ENCODE assay signal across 19 cellular contexts in the genomic region with DNA sequence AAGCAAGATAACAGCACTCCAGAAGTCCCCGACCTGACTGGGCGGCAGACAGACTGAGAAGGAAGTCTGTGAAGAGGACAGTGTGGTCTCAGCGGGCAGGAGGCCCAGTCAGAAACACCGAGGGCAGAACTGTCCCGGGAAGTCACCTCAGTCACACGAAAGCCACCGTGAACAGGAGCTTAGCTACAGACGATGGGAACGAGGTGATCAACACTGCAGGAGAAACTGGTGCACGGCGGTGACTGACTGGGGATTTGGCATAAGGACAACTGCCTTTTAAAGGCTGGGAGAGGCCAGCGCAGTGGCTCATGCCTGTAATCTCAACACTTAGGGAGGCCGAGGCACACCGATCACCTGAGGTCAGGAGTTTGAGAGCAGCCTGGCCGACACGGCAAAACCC.
DNase-seq lines count a peak whose midpoint lies in the region; FAIRE-seq and TF ChIP-seq lines count a peak whose summit lies in the region.
"Had no signal": no experiment of that assay in that cellular context is flagged by ENCODE, and none has a peak within 500 bp of the region (broad histone marks: within the 10 kb centered on the region; RNA-seq: fewer than 3 reads in every experiment).

No MANE protein-coding gene starts in this region.

- no peaks in the 10 kb centered on the region for H3K79me1 ChIP-seq in H1 (ENCODE audit: low read depth, low read length)

- CTCF ChIA-PET in H1 (lab: Charles Lee; ENCODE audit: partially characterized antibody) = no interaction called here

- peaks cover 0 to 1% of the 10 kb centered on the region in 2 experiments for H4K20me1 ChIP-seq in H1 (replicated peaks in 1 of 2; ENCODE audit: control insufficient read depth in 1 of 2, insufficient read depth in 2 of 2, low read length in 2 of 2)

- no peak overlapping the region for H4K5ac ChIP-seq in H1 (ENCODE audit: insufficient read length, low read depth, low read length)

- H3K27me3 ChIP-seq in WERI-Rb-1 (ENCODE audit: insufficient read depth, low read depth, severe bottlenecking) (no peaks in the 10 kb centered on the region), H1 (replicated peaks in 1 of 4; ENCODE audit: control insufficient read depth in 3 of 4, extremely low read depth in 1 of 4, insufficient read depth in 3 of 4, low read length in 3 of 4) (no peaks in the 10 kb centered on the region), sigmoid colon (no peaks in the 10 kb centered on the region)
- H3K27me3 ChIP-seq in effector memory CD4-positive, alpha-beta T cell (replicated peaks; ENCODE audit: control insufficient read depth, insufficient read depth, low read length, poor library complexity, severe bottlenecking) = no peaks in the 10 kb centered on the region

- H3K14ac ChIP-seq in H1 (ENCODE audit: insufficient read length) = no peak overlapping the region

- no peak overlapping the region for H2AK5ac ChIP-seq in H1 (ENCODE audit: low read depth, low read length)

- H3K9me3 ChIP-seq in WERI-Rb-1 (ENCODE audit: severe bottlenecking) (no peaks in the 10 kb centered on the region), H1 (ENCODE audit: insufficient read depth in 2 of 2, low read depth in 1 of 2, low read length in 1 of 2) (peaks cover 5 to 15% of the 10 kb centered on the region in 2 experiments; a peak in 1 of 4 replicates), sigmoid colon (no peaks in the 10 kb centered on the region)
- no peaks in the 10 kb centered on the region for H3K9me3 ChIP-seq in effector memory CD4-positive, alpha-beta T cell (ENCODE audit: control insufficient read depth, low read length)
- H3K9me3 ChIP-seq: A549 had no signal

- DNase-seq in activated effector memory CD4-positive, alpha-beta T cell treated with anti-CD3 and anti-CD28 coated beads, Interleukin-2, amount 50 U/mL, for 16 hours = peak; percentile 31
- DNase-seq in activated effector memory CD4-positive, alpha-beta T cell treated with Interleukin-2 at 50 U/mL for 16 hours = no peak
- DNase-seq in WERI-Rb-1 (peak; percentile 46), H1 (ENCODE audit: low read depth in 1 of 2, low spot score in 2 of 2) (no peak), sigmoid colon (peak; percentile 35), NCI-H2029 treated with DMSO at 0.1 percent for 48 hours (lab: John Stamatoyannopoulos, UW) (no peak), NCI-H345 (lab: John Stamatoyannopoulos, UW) (no peak)
- no peak for DNase-seq in effector memory CD4-positive, alpha-beta T cell
- DNase-seq: AML-193; CD4-positive, alpha-beta memory T cell; DMS153; DMS79 treated with DMSO at 0.1 percent for 48 hours; GF-D8; GOT3; H9 had no signal

- no peak overlapping the region for H3K23ac ChIP-seq in H1 (ENCODE audit: insufficient read length)

- no peaks in the 10 kb centered on the region for H3K23me2 ChIP-seq in H1 (ENCODE audit: low read depth, low read length)

- H3K27ac ChIP-seq in WERI-Rb-1 (no peak overlapping the region), H1 (ENCODE audit: low read depth, low read length) (no peak overlapping the region), sigmoid colon (no peak overlapping the region)
- H3K27ac ChIP-seq in effector memory CD4-positive, alpha-beta T cell (ENCODE audit: insufficient read depth, low read length, poor library complexity, severe bottlenecking) = no peak overlapping the region
- H3K27ac ChIP-seq: 22Rv1, A549, C4-2B had no signal

- no peak overlapping the region for H2BK12ac ChIP-seq in H1 (ENCODE audit: low read depth, low read length)

- no peak overlapping the region for H3K18ac ChIP-seq in H1 (ENCODE audit: extremely low read depth, low read length)

- no peak overlapping the region for H2BK5ac ChIP-seq in H1 (ENCODE audit: low read depth, low read length)

- no peak overlapping the region for H3K56ac ChIP-seq in H1 (replicated peaks; ENCODE audit: insufficient read length, low read depth, low read length)

- H2AFZ ChIP-seq in H1 (ENCODE audit: low read length) = no peak overlapping the region

- H3K4me3 ChIP-seq in WERI-Rb-1 (ENCODE audit: low read depth, low read length) = no peak overlapping the region
- H3K4me3 ChIP-seq in H1 (ENCODE audit: extremely low read depth in 1 of 4, insufficient read depth in 2 of 4, low read depth in 3 of 4, low read length in 4 of 4) = no peak overlapping the region
- H3K4me3 ChIP-seq in sigmoid colon = no peak overlapping the region
- H3K4me3 ChIP-seq in effector memory CD4-positive, alpha-beta T cell (ENCODE audit: insufficient read depth, low read depth, low read length, poor library complexity, severe bottlenecking) = no peak overlapping the region
- H3K4me3 ChIP-seq: A549 had no signal

- TF ChIP-seq RAD21 in H1 (IDR thresholded peaks at IDR 0.05 in 1 of 2, conservative IDR thresholded peaks at IDR 0.05 in 1 of 2; ENCODE audit: low read depth in 2 of 2, low read length in 2 of 2) = no peak

- no peak overlapping the region for H3K4me2 ChIP-seq in H1 (ENCODE audit: insufficient read depth in 1 of 2, low read depth in 2 of 2, low read length in 2 of 2)
- H3K4me2 ChIP-seq: A549 had no signal

- H3K9ac ChIP-seq in H1 (replicated peaks in 1 of 4; ENCODE audit: extremely low read depth in 1 of 4, low read depth in 3 of 4, low read length in 3 of 4) = no peak overlapping the region

- H3K4me1 ChIP-seq in H1 (replicated peaks in 1 of 4; ENCODE audit: control insufficient read depth in 3 of 4, insufficient read depth in 4 of 4, low read length in 3 of 4) (no peaks in the 10 kb centered on the region), sigmoid colon (no peaks in the 10 kb centered on the region)
- no peaks in the 10 kb centered on the region for H3K4me1 ChIP-seq in effector memory CD4-positive, alpha-beta T cell (ENCODE audit: control insufficient read depth, insufficient read depth, low read length, poor library complexity, severe bottlenecking)
- H3K4me1 ChIP-seq: A549 had no signal

- no peak for FAIRE-seq in H1 (lab: Jason Lieb, UNC)
- FAIRE-seq: A549, HepG2 had no signal

- 91% methylated on average over 16 of the region's 16 CpGs; no CpG with 5 or more reads in 1 of the 2 experiments for WGBS in H1 (ENCODE audit: extremely low coverage in 1 of 2, insufficient coverage in 1 of 2, insufficient read length in 1 of 2, insufficient replicate concordance in 2 of 2, low coverage in 1 of 2, low lambda C conversion rate in 2 of 2, missing lambda C conversion rate in 1 of 2), 2 experiments
- WGBS in sigmoid colon, 2 donors = 91 to 92% methylated on average over 16 of the region's 16 CpGs

- 0 out of 2 replicates have a peak overlapping the region, but pooled peaks have one; percentile 29 for H2BK15ac ChIP-seq in H1 (ENCODE audit: low read length)

- H3K36me3 ChIP-seq in WERI-Rb-1 (no peaks in the 10 kb centered on the region), H1 (ENCODE audit: control insufficient read depth in 2 of 4, insufficient read depth in 4 of 4, low read length in 3 of 4) (no peaks in the 10 kb centered on the region), sigmoid colon (no peaks in the 10 kb centered on the region)
- no peaks in the 10 kb centered on the region for H3K36me3 ChIP-seq in effector memory CD4-positive, alpha-beta T cell (ENCODE audit: control insufficient read depth, insufficient read depth, low read length)

- intact Hi-C loops in sigmoid colon (cut with DNase I) = no loop called here

- no peak overlapping the region for H4K91ac ChIP-seq in H1 (replicated peaks; ENCODE audit: insufficient read length, low read length)

- no peak overlapping the region for H2BK20ac ChIP-seq in H1 (ENCODE audit: low read length)

- TF ChIP-seq POLR2A in H1 (IDR thresholded peaks at IDR 0.05; ENCODE audit: control extremely low read depth in 1 of 2, low read depth in 2 of 2, low read length in 2 of 2) = no peak
- no peak for TF ChIP-seq POLR2A in sigmoid colon (IDR thresholded peaks at IDR 0.05)

- H3K79me2 ChIP-seq in H1 (ENCODE audit: control insufficient read depth in 1 of 2, insufficient read depth in 2 of 2, low read length in 2 of 2) = no peaks in the 10 kb centered on the region

- POLR2A ChIA-PET in H1 (lab: Charles Lee; ENCODE audit: partially characterized antibody) = no interaction called here

- TF ChIP-seq EP300 in H1 (IDR thresholded peaks at IDR 0.05; ENCODE audit: borderline replicate concordance in 1 of 2, low read depth in 2 of 2, low read length in 2 of 2) (no peak), sigmoid colon (IDR thresholded peaks at IDR 0.05) (no peak)

- H4K8ac ChIP-seq in H1 (ENCODE audit: extremely low read depth, insufficient read depth, low read length) = no peak overlapping the region

- H3K4ac ChIP-seq in H1 (replicated peaks; ENCODE audit: insufficient read length, low read depth, low read length) = no peak overlapping the region

- TF ChIP-seq CTCF in WERI-Rb-1 (IDR thresholded peaks at IDR 0.05; ENCODE audit: low read depth, low read length) (no peak), H1 (IDR thresholded peaks at IDR 0.05; ENCODE audit: control extremely low read depth in 1 of 3, insufficient read depth in 1 of 3, low read depth in 1 of 3, low read length in 3 of 3) (no peak), sigmoid colon (IDR thresholded peaks at IDR 0.05) (no peak)

- no peak overlapping the region for H2BK120ac ChIP-seq in H1 (replicated peaks; ENCODE audit: low read depth, low read length)

TF ChIP-seq in H1, 55 proteins besides CTCF, POLR2A, EP300 and RAD21:
- TF ChIP-seq CEBPB (IDR thresholded peaks at IDR 0.05; ENCODE audit: low read depth, low read length) (no peak), RNF2 (IDR thresholded peaks at IDR 0.05; ENCODE audit: borderline replicate concordance, low read depth, low read length, missing control alignments, poor library complexity, severe bottlenecking) (no peak), FOSL1 (IDR thresholded peaks at IDR 0.05; ENCODE audit: insufficient read depth, low read depth, low read length) (no peak)

Comparison
In these comparisons a context has a peak if more than half of its experiments do, and no peak if none do; other contexts are left out.
1. DNase-seq: peak in activated effector memory CD4-positive, alpha-beta T cell treated with anti-CD3 and anti-CD28 coated beads, Interleukin-2, amount 50 U/mL, for 16 hours (single experiment), WERI-Rb-1 (single experiment) and sigmoid colon (single experiment); none in activated effector memory CD4-positive, alpha-beta T cell treated with Interleukin-2 at 50 U/mL for 16 hours (single experiment), H1 (0 of 2), NCI-H2029 treated with DMSO at 0.1 percent for 48 hours (single experiment), NCI-H345 (single experiment) and effector memory CD4-positive, alpha-beta T cell (0 of 3).